Comparison of ENCODE assay signal across 10 cellular contexts in genomic region chr16:89246383-89246902, GRCh38. TPM values are rescaled to one million over a fixed set of nuclear protein-coding genes. Genes with fewer than 3 reads are reported as not detected.
DNase-seq lines count a peak whose midpoint lies in the region; ATAC-seq and TF ChIP-seq lines count a peak whose summit lies in the region.
"Had no signal": no experiment of that assay in that cellular context is flagged by ENCODE, and none has a peak within 500 bp of the region (broad histone marks: within the 10 kb centered on the region; RNA-seq: fewer than 3 reads in every experiment).

No MANE protein-coding gene starts in this region.

- TF ChIP-seq CTCF in VCaP (conservative IDR thresholded peaks at IDR 0.05) (0 out of 2 replicates have a peak, but pooled peaks have one; percentile 8), fibroblast of the aortic adventitia (IDR thresholded peaks at IDR 0.05; ENCODE audit: insufficient read depth, low read length) (no peak)

- no peak overlapping the region for H3K27ac ChIP-seq in VCaP
- H3K27ac ChIP-seq: 22Rv1, epithelial cell of prostate had no signal

- H3K4me3 ChIP-seq in fibroblast of the aortic adventitia (ENCODE audit: low read depth, low read length) (peak overlapping the region; percentile 62), skeletal muscle cell (ENCODE audit: low read depth, low read length) (peak overlapping the region; percentile 57)

- ATAC-seq in GM21717 (IDR thresholded peaks at IDR 0.05; ENCODE audit: unreplicated experiment) = no peak
- no peak for ATAC-seq in HG03457 (IDR thresholded peaks at IDR 0.05; ENCODE audit: unreplicated experiment)
- ATAC-seq in GM19467 (IDR thresholded peaks at IDR 0.05; ENCODE audit: unreplicated experiment) = no peak

- DNase-seq in NCI-H748 (lab: John Stamatoyannopoulos, UW; ENCODE audit: unreplicated experiment) (peak; percentile 10), NCI-H748 treated with DMSO at 0.1 percent for 48 hours (lab: John Stamatoyannopoulos, UW) (no peak), fibroblast of the aortic adventitia (ENCODE audit: low read depth) (no peak), skeletal muscle cell (ENCODE audit: low read depth) (no peak)

RNA-seq across cellular contexts. Expression of gene ZNF778, which starts 28.9 kb away (rescaled TPM):
- total RNA-seq in fibroblast of the aortic adventitia (ENCODE audit: low replicate concordance) = 8.0 and 13.8 TPM in 2 replicates

RNA-seq across cellular contexts. Expression of gene SLC22A31, which starts 46.1 kb away (rescaled TPM):
- not detected in 2 replicates for total RNA-seq in fibroblast of the aortic adventitia (ENCODE audit: low replicate concordance)
